Comparison of ENCODE assay signal across 11 cellular contexts in the genomic region with DNA sequence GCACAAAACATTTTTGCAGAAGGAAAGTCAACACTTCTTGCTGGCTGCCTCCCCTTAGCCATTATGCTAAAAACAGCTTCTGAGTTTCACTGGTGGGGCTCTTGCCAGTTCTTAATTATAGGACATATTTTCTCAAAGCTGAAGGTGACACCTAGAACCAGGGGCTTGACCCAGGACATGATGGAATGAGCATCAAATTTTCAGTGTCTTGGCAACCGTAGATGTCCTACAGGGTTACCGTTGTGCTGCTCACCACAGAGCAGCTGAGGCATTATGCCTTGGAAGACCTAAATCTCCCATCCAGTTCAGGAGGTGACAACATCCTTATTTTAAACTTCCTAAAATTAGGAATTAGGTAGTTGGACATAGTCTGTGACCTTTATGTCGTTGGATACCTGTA. TPM values are rescaled to one million over a fixed set of nuclear protein-coding genes. Genes with fewer than 3 reads are reported as not detected.
A peak's percentile ranks its signal among the peaks of the same experiment; 100 is the strongest.
DNase-seq lines count a peak whose midpoint lies in the region; ATAC-seq and TF ChIP-seq lines count a peak whose summit lies in the region.
"Had no signal": no experiment of that assay in that cellular context is flagged by ENCODE, and none has a peak within 500 bp of the region (broad histone marks: within the 10 kb centered on the region; RNA-seq: fewer than 3 reads in every experiment).

No MANE protein-coding gene starts in this region.

- TF ChIP-seq CTCF in OCI-LY7 (conservative IDR thresholded peaks at IDR 0.05; ENCODE audit: low read length) (no peak), osteoblast (IDR thresholded peaks at IDR 0.05; ENCODE audit: extremely low read depth, low read depth, low read length) (no peak), endodermal cell (conservative IDR thresholded peaks at IDR 0.05) (no peak)

- peaks cover 60% of the 10 kb centered on the region for H3K4me1 ChIP-seq in CD8-positive, alpha-beta memory T cell (ENCODE audit: insufficient read depth, low read length)
- H3K4me1 ChIP-seq in OCI-LY7 (ENCODE audit: insufficient read depth, low read length, poor library complexity, severe bottlenecking) (peaks cover 61% of the 10 kb centered on the region), osteoblast (ENCODE audit: insufficient read depth, low read length) (peaks cover 2% of the 10 kb centered on the region), endodermal cell (ENCODE audit: control insufficient read depth, insufficient read depth, low read length) (peaks cover 5% of the 10 kb centered on the region)

- H3K36me3 ChIP-seq in CD8-positive, alpha-beta memory T cell (ENCODE audit: insufficient read depth, low read length): no peaks in the 10 kb centered on the region
- no peaks in the 10 kb centered on the region for H3K36me3 ChIP-seq in OCI-LY7 (ENCODE audit: insufficient read depth, low read length)
- no peaks in the 10 kb centered on the region for H3K36me3 ChIP-seq in osteoblast (ENCODE audit: insufficient read depth, low read length)
- peaks cover 37% of the 10 kb centered on the region for H3K36me3 ChIP-seq in endodermal cell (ENCODE audit: control insufficient read depth, insufficient read depth, low read length)
- H3K36me3 ChIP-seq: BE2C had no signal

- POLR2A ChIA-PET in CD8-positive, alpha-beta memory T cell (lab: Charles Lee): interaction anchor here (0.6 to 2.4 kb wide), 11 partner anchors 46 to 498 kb away, joined by 3 to 15 read pairs (median 5); partner anchors contain the start of genes EPB41L5, PTPN4, TMEM177 and TMEM185B
- POLR2A ChIA-PET in OCI-LY7 (lab: Charles Lee): interaction anchor here (0.6 to 3.4 kb wide), 30 partner anchors 9 to 534 kb away, joined by 3 to 23 read pairs (median 5); partner anchors contain the start of genes EPB41L5, PTPN4, RALB and TMEM185B

- peak overlapping the region; percentile 74 for H3K4me3 ChIP-seq in CD8-positive, alpha-beta memory T cell (ENCODE audit: low read length)
- H3K4me3 ChIP-seq in OCI-LY7 (ENCODE audit: low read depth, low read length, poor library complexity, severe bottlenecking): peak overlapping the region; percentile 69
- H3K4me3 ChIP-seq in osteoblast (ENCODE audit: insufficient read depth, low read length): no peak overlapping the region
- H3K4me3 ChIP-seq in endodermal cell (ENCODE audit: low read length): no peak overlapping the region
- H3K4me3 ChIP-seq: K562 had no signal

- H3K4me1 Mint-ChIP-seq in CD8-positive, alpha-beta memory T cell: peaks cover 43 to 57% (median 50%) of the 10 kb centered on the region in 3 donors
- peaks cover 25% of the 10 kb centered on the region for H3K4me1 Mint-ChIP-seq in central memory CD8-positive, alpha-beta T cell
- H3K4me1 Mint-ChIP-seq in endodermal cell: peaks cover 10% of the 10 kb centered on the region

- DNase-seq in CD8-positive, alpha-beta memory T cell: no peak
- DNase-seq in OCI-LY7 (ENCODE audit: low spot score) (no peak), osteoblast (ENCODE audit: insufficient read length, low spot score, missing footprints) (no peak), endodermal cell (no peak), DMS79 (lab: John Stamatoyannopoulos, UW) (no peak), NCI-H1092 (lab: John Stamatoyannopoulos, UW) (no peak)
- no peak for DNase-seq in central memory CD8-positive, alpha-beta T cell (ENCODE audit: low spot score in 2 of 2)
- DNase-seq: BE2C, NCI-H2029 had no signal

- H3K9me3 ChIP-seq in CD8-positive, alpha-beta memory T cell (ENCODE audit: low read length): no peaks in the 10 kb centered on the region
- H3K9me3 ChIP-seq in OCI-LY7 (ENCODE audit: low read length): no peaks in the 10 kb centered on the region
- H3K9me3 ChIP-seq in osteoblast (ENCODE audit: low read depth, low read length): no peaks in the 10 kb centered on the region
- no peaks in the 10 kb centered on the region for H3K9me3 ChIP-seq in endodermal cell (ENCODE audit: control insufficient read depth, low read length)
- H3K9me3 ChIP-seq: BE2C had no signal

- CTCF ChIA-PET in CD8-positive, alpha-beta memory T cell (lab: Charles Lee): interaction anchor here (0.7 to 5.0 kb wide), 34 partner anchors 8 to 536 kb away, joined by 3 to 69 read pairs (median 6); partner anchors contain the start of genes EPB41L5, PTPN4, RALB and TMEM177
- CTCF ChIA-PET in OCI-LY7 (lab: Charles Lee; ENCODE audit: unreplicated experiment): interaction anchor here (0.6 to 3.6 kb wide), 11 partner anchors 8 to 513 kb away, joined by 3 to 22 read pairs (median 3); partner anchors contain the start of gene EPB41L5

- H3K27ac ChIP-seq in CD8-positive, alpha-beta memory T cell (ENCODE audit: low read depth, low read length): peak overlapping the region; percentile 55
- peak overlapping the region; percentile 89 for H3K27ac ChIP-seq in OCI-LY7 (ENCODE audit: low read depth, low read length, poor library complexity, severe bottlenecking)
- H3K27ac ChIP-seq in osteoblast (ENCODE audit: low read depth, low read length): peak overlapping the region; percentile 13
- H3K27ac ChIP-seq in endodermal cell (ENCODE audit: low read depth, low read length): no peak overlapping the region

- no peak for ATAC-seq in central memory CD8-positive, alpha-beta T cell (replicated peaks; ENCODE audit: extremely low read depth, poor library complexity, severe bottlenecking)
- no peak for ATAC-seq in GM18870 (IDR thresholded peaks at IDR 0.05; ENCODE audit: unreplicated experiment)

- H4K20me1 ChIP-seq in OCI-LY7 (ENCODE audit: insufficient read depth, low read length) (no peaks in the 10 kb centered on the region), osteoblast (ENCODE audit: insufficient read depth, low read length) (no peaks in the 10 kb centered on the region)

- peak overlapping the region; percentile 99 for H3K4me2 ChIP-seq in OCI-LY7 (ENCODE audit: low read length)
- H3K4me2 ChIP-seq in osteoblast (ENCODE audit: insufficient read depth, low read length): peak overlapping the region; percentile 20

- 90 to 94% methylated on average over 3 of the region's 3 CpGs for WGBS in endodermal cell (ENCODE audit: insufficient coverage in 1 of 2, insufficient read length in 1 of 2), 2 experiments

- H2AFZ ChIP-seq in OCI-LY7 (ENCODE audit: low read length) (peak overlapping the region; percentile 85), osteoblast (ENCODE audit: low read length) (no peak overlapping the region)

- peaks cover 0 to 2% (median 0%) of the 10 kb centered on the region in 3 donors for H3K36me3 Mint-ChIP-seq in CD8-positive, alpha-beta memory T cell
- peaks cover 6% of the 10 kb centered on the region for H3K36me3 Mint-ChIP-seq in central memory CD8-positive, alpha-beta T cell (ENCODE audit: insufficient read depth)
- peaks cover 6% of the 10 kb centered on the region for H3K36me3 Mint-ChIP-seq in endodermal cell (ENCODE audit: low read depth)

- peak overlapping the region in 5 of 7 donors; percentile 94 to 99 (median 96) for H3K4me3 Mint-ChIP-seq in CD8-positive, alpha-beta memory T cell
- peak overlapping the region; percentile 85 for H3K4me3 Mint-ChIP-seq in central memory CD8-positive, alpha-beta T cell
- H3K4me3 Mint-ChIP-seq in endodermal cell: no peak overlapping the region

- TSS peak; percentile 96 for BruUV-seq in OCI-LY7 (replicated peaks; lab: Mats Ljungman, UMichigan)

- H3K27me3 Mint-ChIP-seq in CD8-positive, alpha-beta memory T cell: no peaks in the 10 kb centered on the region
- no peaks in the 10 kb centered on the region for H3K27me3 Mint-ChIP-seq in central memory CD8-positive, alpha-beta T cell
- H3K27me3 Mint-ChIP-seq in endodermal cell (ENCODE audit: insufficient read depth): no peaks in the 10 kb centered on the region

- H3K9me2 ChIP-seq in OCI-LY7 (ENCODE audit: insufficient read depth, low read length): no peaks in the 10 kb centered on the region

- H3K79me2 ChIP-seq in OCI-LY7 (ENCODE audit: insufficient read depth, low read depth, low read length): peaks cover 12% of the 10 kb centered on the region; the same call in 1 of the 2 replicates
- H3K79me2 ChIP-seq in osteoblast (ENCODE audit: insufficient read depth, low read length): no peaks in the 10 kb centered on the region

- H3K9me3 Mint-ChIP-seq in CD8-positive, alpha-beta memory T cell: no peaks in the 10 kb centered on the region
- no peaks in the 10 kb centered on the region for H3K9me3 Mint-ChIP-seq in central memory CD8-positive, alpha-beta T cell
- no peaks in the 10 kb centered on the region for H3K9me3 Mint-ChIP-seq in endodermal cell

- intact Hi-C loops in OCI-LY7 (cut with micrococcal nuclease; ENCODE audit: unreplicated experiment): loop anchor here (5.0 kb wide), 2 partner anchors 349 to 809 kb away; partner anchors contain the start of genes C2orf76 and DBI

- peak overlapping the region; percentile 91 to 99 (median 98) for H3K27ac Mint-ChIP-seq in CD8-positive, alpha-beta memory T cell
- peak overlapping the region; percentile 96 for H3K27ac Mint-ChIP-seq in central memory CD8-positive, alpha-beta T cell (ENCODE audit: low read depth)
- H3K27ac Mint-ChIP-seq in endodermal cell: no peak overlapping the region

- H3K9ac ChIP-seq in endodermal cell (ENCODE audit: extremely low read depth, low read length, poor library complexity, severe bottlenecking): no peak overlapping the region

- no peaks in the 10 kb centered on the region for H3K27me3 ChIP-seq in CD8-positive, alpha-beta memory T cell (ENCODE audit: insufficient read depth, low read length, poor library complexity, severe bottlenecking)
- H3K27me3 ChIP-seq in osteoblast (ENCODE audit: insufficient read depth, low read length) (no peaks in the 10 kb centered on the region), endodermal cell (ENCODE audit: control insufficient read depth, insufficient read depth, low read length, poor library complexity, severe bottlenecking) (no peaks in the 10 kb centered on the region)
- H3K27me3 ChIP-seq: BE2C had no signal

RNA-seq across cellular contexts. Expression of gene TMEM185B, which starts 46.7 kb away (rescaled TPM):
- 10 to 100 TPM; 32.3 to 33.5 TPM for total RNA-seq in CD8-positive, alpha-beta memory T cell
- 22.9 TPM for polyA plus RNA-seq in CD8-positive, alpha-beta memory T cell
- 28.7 and 30.2 TPM in 2 replicates for total RNA-seq in OCI-LY7 (2014; rRNA removed; shearing (Covaris generic))
- total RNA-seq in OCI-LY7 (2022) (21.4 and 24.4 TPM in 2 replicates), osteoblast (42.1 and 46.7 TPM in 2 replicates), endodermal cell (10 to 100 TPM; 19.5 to 22.9 TPM)
- polyA plus RNA-seq in endodermal cell (2013, experiment 1 of 2): 19.9 TPM
- 17.1 TPM for polyA plus RNA-seq in endodermal cell (2013, experiment 2 of 2)

Comparison
In these comparisons a context has a peak if more than half of its experiments do, and no peak if none do; other contexts are left out.
1. H3K4me3 ChIP-seq: peak in CD8-positive, alpha-beta memory T cell (single experiment) and OCI-LY7 (single experiment); none in osteoblast (single experiment) and endodermal cell (single experiment).